In the genomic region with DNA sequence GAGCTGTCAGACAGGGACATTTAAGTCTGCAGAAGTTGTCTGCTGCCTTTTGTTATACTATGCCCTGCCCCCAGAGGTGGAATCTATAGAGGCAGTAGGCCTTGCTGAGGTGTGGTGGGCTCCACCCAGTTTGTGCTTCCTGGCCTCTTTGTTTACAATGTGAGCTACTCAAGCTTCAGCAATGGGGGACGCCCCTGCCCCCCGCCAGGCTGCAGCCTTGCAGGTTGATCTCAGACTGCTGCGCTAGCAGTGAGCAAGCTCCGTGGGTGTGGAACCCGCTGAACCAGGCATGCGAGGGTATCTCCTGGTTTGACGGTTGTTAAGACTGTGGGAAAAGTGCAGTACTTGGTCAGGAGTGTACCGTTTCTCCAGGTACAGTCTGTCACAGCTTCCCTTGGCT, we compare ENCODE assay signal across 18 cellular contexts. TPM values are rescaled to one million over a fixed set of nuclear protein-coding genes. Genes with fewer than 3 reads are reported as not detected.
DNase-seq lines count a peak whose midpoint lies in the region; ATAC-seq, FAIRE-seq and TF ChIP-seq lines count a peak whose summit lies in the region.
"Had no signal": no experiment of that assay in that cellular context is flagged by ENCODE, and none has a peak within 500 bp of the region (broad histone marks: within the 10 kb centered on the region; RNA-seq: fewer than 3 reads in every experiment).

No MANE protein-coding gene starts in this region.

- peaks cover 14% of the 10 kb centered on the region for H3K36me3 Mint-ChIP-seq in GM23338 (ENCODE audit: low read depth)
- H3K36me3 Mint-ChIP-seq: CD14-positive monocyte; CD8-positive, alpha-beta T cell had no signal

- POLR2A ChIA-PET in PC-9 (lab: Charles Lee; ENCODE audit: unreplicated experiment): interaction anchor here (0.6 kb wide), 1 partner anchor 654 kb away, joined by 5 read pairs; no protein-coding TSS in a partner anchor

- H3K4me1 ChIP-seq in GM23338 (ENCODE audit: insufficient read depth) (no peaks in the 10 kb centered on the region), HUES6 (ENCODE audit: control insufficient read depth, insufficient read depth, low read length) (peaks cover 5% of the 10 kb centered on the region; the same call in 1 of the 2 replicates), PC-9 (replicated peaks; ENCODE audit: insufficient read depth) (no peaks in the 10 kb centered on the region), mesendoderm (ENCODE audit: control insufficient read depth, low read depth, low read length) (no peaks in the 10 kb centered on the region)
- H3K4me1 ChIP-seq: A549 had no signal

- H4K8ac ChIP-seq in mesendoderm (ENCODE audit: low read depth, low read length): no peak overlapping the region

- ATAC-seq in GM23338: peak; percentile 45
- no peak for ATAC-seq in GM18517 (IDR thresholded peaks at IDR 0.05; ENCODE audit: unreplicated experiment)
- no peak for ATAC-seq in GM21786 (IDR thresholded peaks at IDR 0.05; ENCODE audit: unreplicated experiment)
- ATAC-seq: A549; CD8-positive, alpha-beta T cell had no signal

- no peak for FAIRE-seq in HTR-8/SVneo (lab: Jason Lieb, UNC)
- FAIRE-seq: A549 had no signal

- no peaks in the 10 kb centered on the region for H3K79me1 ChIP-seq in mesendoderm (ENCODE audit: low read length)

- DNase-seq in GM23338 (ENCODE audit: low spot score) (peak; percentile 42), PC-9 (peak in 1 of 2 experiments; percentile 23), mesendoderm (peak; percentile 9), HTR-8/SVneo (ENCODE audit: insufficient read length, low spot score) (no peak), inferior parietal cortex (ENCODE audit: extremely low spot score) (no peak)
- DNase-seq: CD8-positive, alpha-beta T cell; COR-L47; DMS53; GOT3; HCEC 1CT; HFFc6; KG1 had no signal

- no peaks in the 10 kb centered on the region for H3K4me1 Mint-ChIP-seq in GM23338
- H3K4me1 Mint-ChIP-seq: CD14-positive monocyte had no signal

- no peak overlapping the region for H2AK5ac ChIP-seq in mesendoderm (ENCODE audit: low read length)

- intact Hi-C loops in PC-9 (cut with micrococcal nuclease; ENCODE audit: unreplicated experiment): no loop called here

- no peak overlapping the region for H3K56ac ChIP-seq in mesendoderm (ENCODE audit: low read length)

- no peak overlapping the region for H3K4me3 Mint-ChIP-seq in GM23338
- H3K4me3 Mint-ChIP-seq: CD14-positive monocyte; CD8-positive, alpha-beta T cell; HFFc6; IgD-negative memory B cell had no signal

- no peaks in the 10 kb centered on the region for H3K27me3 ChIP-seq in GM23338 (ENCODE audit: insufficient read depth)
- H3K27me3 ChIP-seq in HUES6 (ENCODE audit: control insufficient read depth, insufficient read depth, low read length): no peaks in the 10 kb centered on the region
- H3K27me3 ChIP-seq in PC-9 (ENCODE audit: insufficient read depth, low read depth): peaks cover 16% of the 10 kb centered on the region
- H3K27me3 ChIP-seq in mesendoderm (ENCODE audit: insufficient read depth, low read length, poor library complexity): no peaks in the 10 kb centered on the region

- H3K9ac ChIP-seq in HUES6 (ENCODE audit: low read length) (no peak overlapping the region), mesendoderm (ENCODE audit: low read length) (no peak overlapping the region)

- no CpG with 5 or more reads among the region's 8 CpGs for WGBS in mesendoderm (ENCODE audit: extremely low coverage, insufficient coverage, low lambda C conversion rate)

- H3K9me2 ChIP-seq in GM23338 (ENCODE audit: insufficient read depth) (peaks cover 13% of the 10 kb centered on the region; the same call in 1 of the 2 replicates), PC-9 (ENCODE audit: insufficient read depth) (no peaks in the 10 kb centered on the region)

- no peak overlapping the region for H4K5ac ChIP-seq in mesendoderm (ENCODE audit: low read length)

- no peak overlapping the region for H2BK120ac ChIP-seq in mesendoderm (ENCODE audit: low read depth, low read length)

- H3K79me2 ChIP-seq in GM23338 (replicated peaks; ENCODE audit: insufficient read depth) (no peaks in the 10 kb centered on the region), PC-9 (ENCODE audit: low read depth) (no peaks in the 10 kb centered on the region), mesendoderm (ENCODE audit: control insufficient read depth, insufficient read depth, low read length) (no peaks in the 10 kb centered on the region)

- peaks cover 21% of the 10 kb centered on the region for H3K9me3 Mint-ChIP-seq in GM23338
- H3K9me3 Mint-ChIP-seq: HFFc6 had no signal

- no peaks in the 10 kb centered on the region; the same call in 1 of the 2 replicates for H3K36me3 ChIP-seq in GM23338 (ENCODE audit: insufficient read depth)
- no peaks in the 10 kb centered on the region for H3K36me3 ChIP-seq in HUES6 (ENCODE audit: control insufficient read depth, insufficient read depth, low read length)
- no peaks in the 10 kb centered on the region for H3K36me3 ChIP-seq in PC-9 (ENCODE audit: low read depth)
- no peaks in the 10 kb centered on the region for H3K36me3 ChIP-seq in mesendoderm (ENCODE audit: control insufficient read depth, insufficient read depth, low read length)

- peak overlapping the region; percentile 78; the same call in 1 of the 2 replicates for H2AFZ ChIP-seq in GM23338
- H2AFZ ChIP-seq in PC-9: no peak overlapping the region

- H3K27me3 Mint-ChIP-seq in GM23338 (ENCODE audit: insufficient read depth, low read depth, poor library complexity): peaks cover 1% of the 10 kb centered on the region

- H3K4me3 ChIP-seq in GM23338 (no peak overlapping the region), HUES6 (ENCODE audit: low read depth, low read length) (peak overlapping the region; percentile 4; the same call in 1 of the 2 replicates), PC-9 (no peak overlapping the region), mesendoderm (ENCODE audit: low read length) (no peak overlapping the region)
- H3K4me3 ChIP-seq: A549 had no signal

- H3K9me3 ChIP-seq in HUES6 (ENCODE audit: control insufficient read depth, insufficient read depth, low read depth, low read length) (0 out of 2 replicates have a peak, but pooled peaks cover 3% of the 10 kb centered on the region), PC-9 (ENCODE audit: insufficient read depth, low read depth) (0 out of 2 replicates have a peak, but pooled peaks cover 3% of the 10 kb centered on the region)

- H3K18ac ChIP-seq in mesendoderm (ENCODE audit: low read length): no peak overlapping the region

- no peak overlapping the region for H3K27ac Mint-ChIP-seq in GM23338
- H3K27ac Mint-ChIP-seq: CD14-positive monocyte; CD8-positive, alpha-beta T cell; HFFc6 had no signal

- BruUV-seq in PC-9 (replicated peaks; lab: Mats Ljungman, UMichigan): no TSS peak

- no peak overlapping the region for H3K4ac ChIP-seq in mesendoderm (ENCODE audit: low read depth, low read length)

- H3K23ac ChIP-seq in mesendoderm (ENCODE audit: low read length): no peak overlapping the region

- H3K27ac ChIP-seq in GM23338 (ENCODE audit: low read depth) (no peak overlapping the region), HUES6 (ENCODE audit: low read depth, low read length) (no peak overlapping the region), PC-9 (no peak overlapping the region), mesendoderm (ENCODE audit: low read depth, low read length) (no peak overlapping the region)
- H3K27ac ChIP-seq: A549 had no signal

- TF ChIP-seq CTCF in GM23338 (conservative IDR thresholded peaks at IDR 0.05; ENCODE audit: low read depth in 2 of 2) (no peak), PC-9 (conservative IDR thresholded peaks at IDR 0.05) (no peak)

- CTCF ChIA-PET in PC-9 (lab: Charles Lee): no interaction called here

- H4K20me1 ChIP-seq in GM23338 (replicated peaks; ENCODE audit: insufficient read depth) (no peaks in the 10 kb centered on the region), PC-9 (ENCODE audit: insufficient read depth) (no peaks in the 10 kb centered on the region)

- no peak overlapping the region for H2BK5ac ChIP-seq in mesendoderm (ENCODE audit: low read length)

- H3F3A ChIP-seq in GM23338 (replicated peaks; ENCODE audit: low read depth): no peaks in the 10 kb centered on the region
- no peaks in the 10 kb centered on the region for H3F3A ChIP-seq in PC-9 (ENCODE audit: insufficient read depth, low read depth)

- no peak overlapping the region for H2BK15ac ChIP-seq in mesendoderm (replicated peaks; ENCODE audit: low read depth)

- H3K4me2 ChIP-seq in GM23338 (no peak overlapping the region), PC-9 (peak overlapping the region; percentile 1; the same call in 1 of the 2 replicates), mesendoderm (ENCODE audit: low read length) (no peak overlapping the region)
- H3K4me2 ChIP-seq: A549 had no signal

TF ChIP-seq in GM23338, 12 proteins besides CTCF, POLR2A, EP300 and RAD21 (continues in another document):
- TF ChIP-seq ZNF114 (CRISPR knock-in tag; IDR thresholded peaks at IDR 0.05) (no peak), NANOG (IDR thresholded peaks at IDR 0.05; ENCODE audit: borderline replicate concordance) (no peak)
- TF ChIP-seq, protein P1, sequence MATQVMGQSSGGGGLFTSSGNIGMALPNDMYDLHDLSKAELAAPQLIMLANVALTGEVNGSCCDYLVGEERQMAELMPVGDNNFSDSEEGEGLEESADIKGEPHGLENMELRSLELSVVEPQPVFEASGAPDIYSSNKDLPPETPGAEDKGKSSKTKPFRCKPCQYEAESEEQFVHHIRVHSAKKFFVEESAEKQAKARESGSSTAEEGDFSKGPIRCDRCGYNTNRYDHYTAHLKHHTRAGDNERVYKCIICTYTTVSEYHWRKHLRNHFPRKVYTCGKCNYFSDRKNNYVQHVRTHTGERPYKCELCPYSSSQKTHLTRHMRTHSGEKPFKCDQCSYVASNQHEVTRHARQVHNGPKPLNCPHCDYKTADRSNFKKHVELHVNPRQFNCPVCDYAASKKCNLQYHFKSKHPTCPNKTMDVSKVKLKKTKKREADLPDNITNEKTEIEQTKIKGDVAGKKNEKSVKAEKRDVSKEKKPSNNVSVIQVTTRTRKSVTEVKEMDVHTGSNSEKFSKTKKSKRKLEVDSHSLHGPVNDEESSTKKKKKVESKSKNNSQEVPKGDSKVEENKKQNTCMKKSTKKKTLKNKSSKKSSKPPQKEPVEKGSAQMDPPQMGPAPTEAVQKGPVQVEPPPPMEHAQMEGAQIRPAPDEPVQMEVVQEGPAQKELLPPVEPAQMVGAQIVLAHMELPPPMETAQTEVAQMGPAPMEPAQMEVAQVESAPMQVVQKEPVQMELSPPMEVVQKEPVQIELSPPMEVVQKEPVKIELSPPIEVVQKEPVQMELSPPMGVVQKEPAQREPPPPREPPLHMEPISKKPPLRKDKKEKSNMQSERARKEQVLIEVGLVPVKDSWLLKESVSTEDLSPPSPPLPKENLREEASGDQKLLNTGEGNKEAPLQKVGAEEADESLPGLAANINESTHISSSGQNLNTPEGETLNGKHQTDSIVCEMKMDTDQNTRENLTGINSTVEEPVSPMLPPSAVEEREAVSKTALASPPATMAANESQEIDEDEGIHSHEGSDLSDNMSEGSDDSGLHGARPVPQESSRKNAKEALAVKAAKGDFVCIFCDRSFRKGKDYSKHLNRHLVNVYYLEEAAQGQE (IDR thresholded peaks at IDR 0.05; ENCODE audit: unreplicated experiment): no peak

RNA-seq across cellular contexts. Expression of gene PAIP2B, which starts 24.0 kb away (rescaled TPM):
- total RNA-seq in GM23338 (2014; rRNA removed; shearing (Covaris generic)): 27.4 and 29.7 TPM in 2 replicates
- 6.1 and 7.6 TPM in 2 replicates for polyA plus RNA-seq in GM23338 (2016; fragmentation: Nextera tagmentation; extraction: Ambion mirVana)
- total RNA-seq in PC-9 (2021): 5.4 and 6.1 TPM in 2 replicates
- polyA plus RNA-seq in mesendoderm (2013, experiment 1 of 2): 4.5 TPM
- 4.3 TPM for polyA plus RNA-seq in mesendoderm (2013, experiment 2 of 2)

Comparison
In these comparisons a context has a peak if more than half of its experiments do, and no peak if none do; other contexts are left out.
1. DNase-seq: peak in GM23338 (single experiment) and mesendoderm (single experiment); none in HTR-8/SVneo (single experiment) and inferior parietal cortex (single experiment).